Comparison of ENCODE assay signal across 3 cellular contexts in genomic region chr15:64896371-64897069, GRCh38.
TF ChIP-seq lines count a peak whose summit lies in the region.

No MANE protein-coding gene starts in this region.

TF ChIP-seq in SK-N-SH, 30 proteins besides CTCF, POLR2A, EP300 and RAD21 (continued from another document):
- TF ChIP-seq SMC3 (IDR thresholded peaks at IDR 0.05; ENCODE audit: low read depth, low read length) (no peak), MXI1 (IDR thresholded peaks at IDR 0.05; ENCODE audit: low read depth, low read length) (no peak), RXRA (IDR thresholded peaks at IDR 0.05; ENCODE audit: borderline replicate concordance, low read depth) (no peak), GABPA (IDR thresholded peaks at IDR 0.05; ENCODE audit: low read depth) (no peak), POLR2AphosphoS5 (IDR thresholded peaks at IDR 0.05; ENCODE audit: low read depth, low read length) (no peak), TCF12 (IDR thresholded peaks at IDR 0.05) (no peak), PBX3 (IDR thresholded peaks at IDR 0.05) (no peak), TAF1 (IDR thresholded peaks at IDR 0.05; ENCODE audit: borderline replicate concordance, low read depth, low read length) (no peak), RFX5 (IDR thresholded peaks at IDR 0.05; ENCODE audit: low read length) (no peak), FOXM1 (IDR thresholded peaks at IDR 0.05; ENCODE audit: low read depth) (no peak), SIN3A (IDR thresholded peaks at IDR 0.05; ENCODE audit: borderline replicate concordance, low read depth, low read length) (no peak), REST (IDR thresholded peaks at IDR 0.05; ENCODE audit: low read depth, low read length) (no peak)
- TF ChIP-seq, protein P1, sequence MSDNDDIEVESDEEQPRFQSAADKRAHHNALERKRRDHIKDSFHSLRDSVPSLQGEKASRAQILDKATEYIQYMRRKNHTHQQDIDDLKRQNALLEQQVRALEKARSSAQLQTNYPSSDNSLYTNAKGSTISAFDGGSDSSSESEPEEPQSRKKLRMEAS (IDR thresholded peaks at IDR 0.05; ENCODE audit: low read depth): no peak

TF ChIP-seq in SK-N-SH treated with all-trans-retinoic acid at 6 μM for 48 hours, 23 proteins besides CTCF, POLR2A, EP300 and RAD21:
- TF ChIP-seq, protein P2, sequence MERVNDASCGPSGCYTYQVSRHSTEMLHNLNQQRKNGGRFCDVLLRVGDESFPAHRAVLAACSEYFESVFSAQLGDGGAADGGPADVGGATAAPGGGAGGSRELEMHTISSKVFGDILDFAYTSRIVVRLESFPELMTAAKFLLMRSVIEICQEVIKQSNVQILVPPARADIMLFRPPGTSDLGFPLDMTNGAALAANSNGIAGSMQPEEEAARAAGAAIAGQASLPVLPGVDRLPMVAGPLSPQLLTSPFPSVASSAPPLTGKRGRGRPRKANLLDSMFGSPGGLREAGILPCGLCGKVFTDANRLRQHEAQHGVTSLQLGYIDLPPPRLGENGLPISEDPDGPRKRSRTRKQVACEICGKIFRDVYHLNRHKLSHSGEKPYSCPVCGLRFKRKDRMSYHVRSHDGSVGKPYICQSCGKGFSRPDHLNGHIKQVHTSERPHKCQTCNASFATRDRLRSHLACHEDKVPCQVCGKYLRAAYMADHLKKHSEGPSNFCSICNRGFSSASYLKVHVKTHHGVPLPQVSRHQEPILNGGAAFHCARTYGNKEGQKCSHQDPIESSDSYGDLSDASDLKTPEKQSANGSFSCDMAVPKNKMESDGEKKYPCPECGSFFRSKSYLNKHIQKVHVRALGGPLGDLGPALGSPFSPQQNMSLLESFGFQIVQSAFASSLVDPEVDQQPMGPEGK (CRISPR knock-in tag; IDR thresholded peaks at IDR 0.05; ENCODE audit: borderline replicate concordance): no peak
- TF ChIP-seq CREB5 (CRISPR knock-in tag; IDR thresholded peaks at IDR 0.05; ENCODE audit: low read depth) (no peak), ZFP3 (CRISPR knock-in tag; IDR thresholded peaks at IDR 0.05) (no peak)

TF ChIP-seq in liver, 16 proteins besides CTCF, POLR2A, EP300 and RAD21 (continued from another document):
- TF ChIP-seq ATF3 (IDR thresholded peaks at IDR 0.05): no peak
- no peak for TF ChIP-seq NR2F2 (IDR thresholded peaks at IDR 0.05)
- TF ChIP-seq HNF4A (conservative IDR thresholded peaks at IDR 0.05): no peak
- no peak for TF ChIP-seq RXRA (IDR thresholded peaks at IDR 0.05)
- no peak for TF ChIP-seq JUND (IDR thresholded peaks at IDR 0.05)
- TF ChIP-seq REST (IDR thresholded peaks at IDR 0.05): no peak
- no peak for TF ChIP-seq GABPA (IDR thresholded peaks at IDR 0.05 in 1 of 2, conservative IDR thresholded peaks at IDR 0.05 in 1 of 2)
- no peak for TF ChIP-seq TAF1 (conservative IDR thresholded peaks at IDR 0.05)
- TF ChIP-seq, protein P1 (IDR thresholded peaks at IDR 0.05): no peak
